ENCODE assay signal across 10 cellular contexts in genomic region chr6:1388081-1388926, GRCh38. TPM values are rescaled to one million over a fixed set of nuclear protein-coding genes. Genes with fewer than 3 reads are reported as not detected.
DNase-seq lines count a peak whose midpoint lies in the region; ATAC-seq, FAIRE-seq and TF ChIP-seq lines count a peak whose summit lies in the region.
"Had no signal": no experiment of that assay in that cellular context is flagged by ENCODE, and none has a peak within 500 bp of the region (broad histone marks: within the 10 kb centered on the region; RNA-seq: fewer than 3 reads in every experiment).

No MANE protein-coding gene starts in this region.

- H3K9me3 ChIP-seq in mammary epithelial cell (replicated peaks; ENCODE audit: insufficient read depth, low read length) (no peaks in the 10 kb centered on the region), HepG2 (ENCODE audit: low read length) (no peaks in the 10 kb centered on the region)

- dilution Hi-C loops in mammary epithelial cell (cut with HindIII; ENCODE audit: low sequenced_read_pairs) = no loop called here

- in situ Hi-C loops in mammary epithelial cell (cut with MboI; ENCODE audit: low sequenced_read_pairs in 2 of 2) = loop anchor here in 1 of 2 donors (25.0 kb wide), 1 partner anchor 801 kb away; no protein-coding TSS in a partner anchor
- in situ Hi-C loops in HepG2 (cut with HindIII; ENCODE audit: extremely low pct_ligation_motif_present, low pct_unique_long_range_greater_than_20kb) = no loop called here

- TF ChIP-seq CTCF in MCF 10A (IDR thresholded peaks at IDR 0.05; ENCODE audit: unreplicated experiment) (no peak), mammary epithelial cell (conservative IDR thresholded peaks at IDR 0.05 in 1 of 2, IDR thresholded peaks at IDR 0.05 in 1 of 2; ENCODE audit: extremely low read depth in 1 of 2, insufficient read depth in 1 of 2, low read depth in 1 of 2, low read length in 2 of 2) (no peak), HepG2 (CRISPR knock-in tag; IDR thresholded peaks at IDR 0.05) (no peak), type B pancreatic cell (conservative IDR thresholded peaks at IDR 0.05) (no peak)

- H3K27ac Mint-ChIP-seq in MCF 10A (ENCODE audit: low read depth, unreplicated experiment) (no peak overlapping the region), type B pancreatic cell (peak overlapping the region; percentile 51)
- no peak overlapping the region for H3K27ac Mint-ChIP-seq in activated naive CD8-positive, alpha-beta T cell treated with anti-CD3 and anti-CD28 coated beads for 36 hours

- H3K36me3 ChIP-seq in mammary epithelial cell (ENCODE audit: insufficient read depth, low read length) = no peaks in the 10 kb centered on the region
- no peaks in the 10 kb centered on the region for H3K36me3 ChIP-seq in HepG2 (replicated peaks in 1 of 2; ENCODE audit: control insufficient read depth in 1 of 2, insufficient read depth in 2 of 2, low read length in 2 of 2)

- H2AFZ ChIP-seq in mammary epithelial cell (ENCODE audit: low read depth, low read length) (no peak overlapping the region), HepG2 (ENCODE audit: low read length) (no peak overlapping the region)

- WGBS in mammary epithelial cell (ENCODE audit: low coverage, missing lambda C conversion rate) = 53% methylated on average over 11 of the region's 22 CpGs
- WGBS in HepG2 (ENCODE audit: low lambda C conversion rate) = 19% methylated on average over 22 of the region's 22 CpGs

- H3K9ac ChIP-seq in mammary epithelial cell (ENCODE audit: insufficient read depth, low read length) (no peak overlapping the region), HepG2 (ENCODE audit: insufficient read depth, low read depth, low read length) (no peak overlapping the region)

- H3K27me3 ChIP-seq in mammary epithelial cell (ENCODE audit: insufficient read depth, low read length) (peaks cover 67% of the 10 kb centered on the region), HepG2 (ENCODE audit: control insufficient read depth in 1 of 2, insufficient read depth in 2 of 2, low read length in 2 of 2) (peaks cover 45 to 93% of the 10 kb centered on the region in 2 experiments)

- H3K27me3 Mint-ChIP-seq in MCF 10A (ENCODE audit: insufficient read depth, unreplicated experiment) (no peaks in the 10 kb centered on the region), type B pancreatic cell (peaks cover 83% of the 10 kb centered on the region)
- H3K27me3 Mint-ChIP-seq in activated naive CD8-positive, alpha-beta T cell treated with anti-CD3 and anti-CD28 coated beads for 36 hours = peaks cover 87% of the 10 kb centered on the region

- no peak overlapping the region for H3K4me3 ChIP-seq in mammary epithelial cell (replicated peaks in 1 of 3; ENCODE audit: insufficient read depth in 1 of 3, low read depth in 2 of 3, low read length in 3 of 3)
- H3K4me3 ChIP-seq in HepG2 (replicated peaks in 1 of 3; ENCODE audit: insufficient read depth in 1 of 3, low read depth in 2 of 3, low read length in 3 of 3) = no peak overlapping the region

- peaks cover 13% of the 10 kb centered on the region for H3K4me1 ChIP-seq in mammary epithelial cell (ENCODE audit: insufficient read depth, low read length)
- peaks cover 13% of the 10 kb centered on the region; the same call in 1 of the 2 replicates for H3K4me1 ChIP-seq in HepG2 (ENCODE audit: insufficient read depth, low read length)

- H3K4me2 ChIP-seq in mammary epithelial cell (ENCODE audit: insufficient read depth, low read depth, low read length) (no peak overlapping the region), HepG2 (ENCODE audit: low read depth, low read length) (0 out of 2 replicates have a peak overlapping the region, but pooled peaks have one; percentile 55)

- H3K27ac ChIP-seq in mammary epithelial cell (ENCODE audit: insufficient read depth, low read depth, low read length) (no peak overlapping the region), HepG2 (ENCODE audit: extremely low read length, insufficient read depth, low read length) (no peak overlapping the region)

- CTCF ChIA-PET in MCF 10A (lab: Yijun Ruan, JAX) = interaction anchor here (1.0 to 2.8 kb wide), 3 partner anchors 8 to 591 kb away, joined by 3 to 21 read pairs (median 7); no protein-coding TSS in a partner anchor
- CTCF ChIA-PET in mammary epithelial cell (lab: Charles Lee; ENCODE audit: low non-redundant PET) = no interaction called here
- CTCF ChIA-PET in HepG2 (lab: Yijun Ruan, JAX; ENCODE audit: low intra/inter-chr PET ratio, low total read pairs) = no interaction called here

- TF ChIP-seq RAD21 in HepG2 (CRISPR knock-in tag; IDR thresholded peaks at IDR 0.05) = no peak

- DNase-seq in MCF 10A (ENCODE audit: unreplicated experiment) (no peak), mammary epithelial cell (no peak), HepG2 (ENCODE audit: low spot score) (no peak), type B pancreatic cell (ENCODE audit: extremely low spot score, unreplicated experiment) (no peak), 8988T (no peak)
- DNase-seq in activated naive CD8-positive, alpha-beta T cell treated with anti-CD3 and anti-CD28 coated beads for 36 hours = no peak
- DNase-seq: GF-D8 had no signal

- ATAC-seq in HepG2 = peak; percentile 46
- ATAC-seq in HG02798 (IDR thresholded peaks at IDR 0.05; ENCODE audit: poor library complexity, unreplicated experiment) = no peak
- ATAC-seq in GM21390 (IDR thresholded peaks at IDR 0.05; ENCODE audit: unreplicated experiment) = no peak

- BruUV-seq in MCF 10A (replicated peaks; lab: Mats Ljungman, UMichigan) (no TSS peak), mammary epithelial cell (replicated peaks; lab: Mats Ljungman, UMichigan) (no TSS peak), HepG2 (replicated peaks; lab: Mats Ljungman, UMichigan) (no TSS peak)

- TF ChIP-seq POLR2A in HepG2 (IDR thresholded peaks at IDR 0.05; ENCODE audit: insufficient read depth in 1 of 2, low read depth in 2 of 2, low read length in 2 of 2) = no peak

- H3K4me3 Mint-ChIP-seq in MCF 10A (ENCODE audit: unreplicated experiment) (peak overlapping the region; percentile 79), type B pancreatic cell (peak overlapping the region; percentile 84)
- H3K4me3 Mint-ChIP-seq in activated naive CD8-positive, alpha-beta T cell treated with anti-CD3 and anti-CD28 coated beads for 36 hours = peak overlapping the region; percentile 67

- H3K4me1 Mint-ChIP-seq in MCF 10A (ENCODE audit: insufficient read depth, unreplicated experiment) = peaks cover 12% of the 10 kb centered on the region
- H3K4me1 Mint-ChIP-seq in activated naive CD8-positive, alpha-beta T cell treated with anti-CD3 and anti-CD28 coated beads for 36 hours = peaks cover 22% of the 10 kb centered on the region
- H3K4me1 Mint-ChIP-seq in type B pancreatic cell (ENCODE audit: unreplicated experiment) = peaks cover 18% of the 10 kb centered on the region

- POLR2A ChIA-PET in MCF 10A (lab: Yijun Ruan, JAX) (no interaction called here), HepG2 (lab: Yijun Ruan, JAX) (no interaction called here)

- no peak for FAIRE-seq in HepG2 (lab: Jason Lieb, UNC)
- FAIRE-seq: islet of Langerhans had no signal

- H3K79me2 ChIP-seq in mammary epithelial cell (ENCODE audit: insufficient read depth, low read length) = no peaks in the 10 kb centered on the region
- no peaks in the 10 kb centered on the region for H3K79me2 ChIP-seq in HepG2 (ENCODE audit: insufficient read depth, low read length)

- no peaks in the 10 kb centered on the region for H3K9me3 Mint-ChIP-seq in MCF 10A (ENCODE audit: unreplicated experiment)
- H3K9me3 Mint-ChIP-seq in activated naive CD8-positive, alpha-beta T cell treated with anti-CD3 and anti-CD28 coated beads for 36 hours = no peaks in the 10 kb centered on the region
- no peaks in the 10 kb centered on the region for H3K9me3 Mint-ChIP-seq in type B pancreatic cell

- H4K20me1 ChIP-seq in mammary epithelial cell (ENCODE audit: insufficient read depth, low read length) (peaks cover 3% of the 10 kb centered on the region), HepG2 (ENCODE audit: insufficient read depth, low read length) (peaks cover 4% of the 10 kb centered on the region)

- no peak for TF ChIP-seq EP300 in HepG2 (IDR thresholded peaks at IDR 0.05; ENCODE audit: low read depth in 2 of 2, low read length in 2 of 2)
- no peak for TF ChIP-seq EP300 in HepG2 (CRISPR knock-in tag; IDR thresholded peaks at IDR 0.05; ENCODE audit: borderline replicate concordance)

- intact Hi-C loops in MCF 10A (cut with micrococcal nuclease) = loop anchor here (2.0 kb wide), 1 partner anchor 666 kb away; no protein-coding TSS in a partner anchor
- intact Hi-C loops in mammary epithelial cell (cut with micrococcal nuclease) = no loop called here
- intact Hi-C loops in HepG2 (cut with micrococcal nuclease; ENCODE audit: unreplicated experiment) = no loop called here

- H3K36me3 Mint-ChIP-seq in MCF 10A (ENCODE audit: insufficient read depth, unreplicated experiment) (peaks cover 7% of the 10 kb centered on the region), type B pancreatic cell (no peaks in the 10 kb centered on the region)
- no peaks in the 10 kb centered on the region for H3K36me3 Mint-ChIP-seq in activated naive CD8-positive, alpha-beta T cell treated with anti-CD3 and anti-CD28 coated beads for 36 hours

RNA-seq across cellular contexts. Expression of gene FOXF2, which starts 1.1 kb away (rescaled TPM):
- total RNA-seq in MCF 10A (2022) (8.0 and 10.0 TPM in 2 replicates), mammary epithelial cell (not detected), HepG2 (2016; rRNA removed; fragmentation: Illumina TruSeq; extraction: Trizol) (not detected in 2 replicates), type B pancreatic cell (ENCODE audit: low replicate concordance) (2.1 and 8.1 TPM in 2 replicates)
- polyA plus RNA-seq in mammary epithelial cell (0.15 TPM), HepG2 (2011; rRNA removed) (not detected in 2 replicates)
- polyA minus RNA-seq in mammary epithelial cell = not detected
- total RNA-seq in activated naive CD8-positive, alpha-beta T cell treated with anti-CD3 and anti-CD28 coated beads for 36 hours = not detected
- total RNA-seq in HepG2 (2016; cell fraction: cytosol; rRNA removed; fragmentation: Illumina TruSeq; extraction: Trizol; ENCODE audit: low read depth) = not detected in 2 replicates
- not detected in 2 replicates for total RNA-seq in HepG2 (2016; cell fraction: insoluble cytoplasmic fraction; rRNA removed; fragmentation: Illumina TruSeq; extraction: Trizol)
- not detected in 2 replicates for total RNA-seq in HepG2 (2016; cell fraction: membrane; rRNA removed; fragmentation: Illumina TruSeq; extraction: Trizol)
- not detected in 2 replicates for total RNA-seq in HepG2 (2016; cell fraction: nucleus; rRNA removed; fragmentation: Illumina TruSeq; extraction: Trizol)
- polyA plus RNA-seq in HepG2 (2011; cell fraction: cytosol; rRNA removed) = 0.03 TPM in 2 replicates
- not detected in 2 replicates for polyA plus RNA-seq in HepG2 (2011; cell fraction: nucleus; rRNA removed)
- not detected in 2 replicates for polyA plus RNA-seq in HepG2 (2012)
- polyA plus RNA-seq in HepG2 (2016; cell fraction: cytosol; fragmentation: Illumina TruSeq; extraction: Trizol; ENCODE audit: low read depth) = not detected in 2 replicates
- not detected in 2 replicates for polyA plus RNA-seq in HepG2 (2016; cell fraction: insoluble cytoplasmic fraction; fragmentation: Illumina TruSeq; extraction: Trizol; ENCODE audit: low read depth)
- polyA plus RNA-seq in HepG2 (2016; cell fraction: membrane; fragmentation: Illumina TruSeq; extraction: Trizol; ENCODE audit: low read depth) = not detected in 2 replicates
- polyA plus RNA-seq in HepG2 (2016; cell fraction: nucleus; fragmentation: Illumina TruSeq; extraction: Trizol; ENCODE audit: insufficient read depth, low read depth) = not detected in 2 replicates
- polyA minus RNA-seq in HepG2 (2011; rRNA and poly(A)+ RNA removed; ENCODE audit: low replicate concordance) = 33.4 TPM in 1 of 2 replicates, not detected in the other
- 0.26 and 0.30 TPM in 2 replicates for polyA minus RNA-seq in HepG2 (2011; cell fraction: cytosol; rRNA and poly(A)+ RNA removed)
- polyA minus RNA-seq in HepG2 (2011; cell fraction: nucleus; rRNA and poly(A)+ RNA removed) = 0.13 TPM in 1 of 2 replicates, not detected in the other
